13 cellular contexts compared by ENCODE assay signal in the genomic region with DNA sequence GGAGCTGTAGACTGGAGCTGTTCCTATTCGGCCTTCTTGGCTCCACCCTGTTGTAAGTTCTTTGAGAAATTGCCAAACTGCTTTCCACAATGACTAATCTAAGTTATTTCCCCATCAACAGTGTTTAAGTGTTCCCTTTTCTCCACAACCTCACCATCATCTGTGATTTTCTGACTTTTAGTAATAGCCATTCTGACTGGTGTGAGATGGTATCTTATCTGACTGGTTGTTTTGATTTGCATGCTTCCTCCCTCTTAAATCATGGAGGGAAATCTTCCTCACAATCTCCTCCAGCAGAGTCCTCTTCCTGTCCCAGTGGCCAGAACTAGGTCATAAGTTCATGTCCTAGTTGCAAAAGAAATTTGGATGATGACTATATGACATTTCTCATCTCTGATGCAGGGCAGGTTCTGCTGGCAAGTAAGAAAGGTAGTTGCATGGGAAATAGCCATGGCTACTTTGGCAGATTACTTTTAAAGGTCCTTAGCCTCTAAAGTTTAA.
A peak's percentile ranks its signal among the peaks of the same experiment; 100 is the strongest.
DNase-seq lines count a peak whose midpoint lies in the region; ATAC-seq, FAIRE-seq and TF ChIP-seq lines count a peak whose summit lies in the region.
"Had no signal": no experiment of that assay in that cellular context is flagged by ENCODE, and none has a peak within 500 bp of the region (broad histone marks: within the 10 kb centered on the region; RNA-seq: fewer than 3 reads in every experiment).

No MANE protein-coding gene starts in this region.

- CTCF ChIA-PET in endothelial cell of umbilical vein (lab: Charles Lee) = no interaction called here

- H4K20me1 ChIP-seq in GM23248 (ENCODE audit: insufficient read depth) (no peaks in the 10 kb centered on the region), endothelial cell of umbilical vein (replicated peaks; ENCODE audit: control insufficient read depth, extremely low read depth, insufficient read depth, low read length) (no peaks in the 10 kb centered on the region)

- POLR2A ChIA-PET in endothelial cell of umbilical vein (lab: Charles Lee) = no interaction called here

- no peak for TF ChIP-seq CTCF in endothelial cell of umbilical vein (IDR thresholded peaks at IDR 0.05; ENCODE audit: extremely low read depth in 1 of 2, insufficient read depth in 1 of 2, low read depth in 1 of 2, low read length in 2 of 2)

- in situ Hi-C loops in GM23248 (cut with MboI) = no loop called here

- WGBS in GM23248 (ENCODE audit: low coverage in 1 of 2, low lambda C conversion rate in 2 of 2, missing lambda C conversion rate in 2 of 2), 2 experiments = 0% methylated on average over 1 of the region's 1 CpG

- H3K9ac ChIP-seq in GM23248 = no peak overlapping the region
- no peak overlapping the region for H3K9ac ChIP-seq in endothelial cell of umbilical vein (replicated peaks; ENCODE audit: extremely low read depth, insufficient read depth, low read length)

- H3K27ac ChIP-seq in GM23248 (peak overlapping the region; percentile 56), endothelial cell of umbilical vein (ENCODE audit: insufficient read depth, low read depth, low read length) (peak overlapping the region; percentile 25)

- no peaks in the 10 kb centered on the region for H3K36me3 ChIP-seq in GM23248 (ENCODE audit: low read depth)
- H3K36me3 ChIP-seq in endothelial cell of umbilical vein (ENCODE audit: control insufficient read depth in 2 of 2, extremely low read depth in 1 of 2, insufficient read depth in 2 of 2, low read length in 2 of 2) = no peaks in the 10 kb centered on the region

- no peaks in the 10 kb centered on the region for H3K79me2 ChIP-seq in GM23248 (ENCODE audit: insufficient read depth)
- no peaks in the 10 kb centered on the region for H3K79me2 ChIP-seq in endothelial cell of umbilical vein (ENCODE audit: control insufficient read depth, insufficient read depth, low read length)

- no peaks in the 10 kb centered on the region for H3K9me3 ChIP-seq in GM23248 (ENCODE audit: low read depth)
- H3K9me3 ChIP-seq in endothelial cell of umbilical vein (replicated peaks; ENCODE audit: control insufficient read depth, insufficient read depth, low read length) = no peaks in the 10 kb centered on the region

- intact Hi-C loops in endothelial cell of umbilical vein (cut with micrococcal nuclease) = loop anchor here (2.0 kb wide), 1 partner anchor 133 kb away; no protein-coding TSS in a partner anchor

- peak; percentile 43 for FAIRE-seq in endothelial cell of umbilical vein (lab: Jason Lieb, UNC)

- H3K27me3 ChIP-seq in GM23248 (replicated peaks; ENCODE audit: insufficient read depth) (no peaks in the 10 kb centered on the region), endothelial cell of umbilical vein (ENCODE audit: control insufficient read depth in 2 of 2, insufficient read depth in 2 of 2, low read length in 2 of 2) (no peaks in the 10 kb centered on the region)

- no TSS peak for BruUV-seq in endothelial cell of umbilical vein (replicated peaks; lab: Mats Ljungman, UMichigan)

- H2AFZ ChIP-seq in GM23248 (no peak overlapping the region), endothelial cell of umbilical vein (ENCODE audit: low read depth, low read length) (peak overlapping the region; percentile 6)

- no peaks in the 10 kb centered on the region for H3K9me2 ChIP-seq in GM23248 (ENCODE audit: insufficient read depth)

- peak overlapping the region; percentile 42 for H3K4me2 ChIP-seq in GM23248 (ENCODE audit: unreplicated experiment)
- H3K4me2 ChIP-seq in endothelial cell of umbilical vein (ENCODE audit: insufficient read depth, low read length) = peak overlapping the region; percentile 4

- no peak for ATAC-seq in GM18909 (IDR thresholded peaks at IDR 0.05; ENCODE audit: poor library complexity, unreplicated experiment)

- DNase-seq in GM23248 (peak; percentile 88), OCI-M1 (lab: John Stamatoyannopoulos, UW) (peak; percentile 67), endothelial cell of umbilical vein (ENCODE audit: low read depth, low spot score) (peak; percentile 80), skeletal muscle cell (ENCODE audit: low read depth) (peak; percentile 70), medulla oblongata (ENCODE audit: extremely low spot score) (no peak), NCI-H526 (lab: John Stamatoyannopoulos, UW) (no peak)
- DNase-seq: anterior cingulate cortex; islet precursor cell; NCI-H510A treated with DMSO at 0.1 percent for 48 hours; occipital lobe; stimulated activated CD4-positive, alpha-beta T cell treated with anti-CD3 and anti-CD28 coated beads, Interleukin-4, amount 100 ng/mL, for 1 hour; T-helper 1 cell had no signal

- dilution Hi-C loops in endothelial cell of umbilical vein (cut with MboI; ENCODE audit: extremely low pct_ligation_motif_present, low sequenced_read_pairs) = no loop called here

- H3K9me1 ChIP-seq in endothelial cell of umbilical vein (replicated peaks; ENCODE audit: control insufficient read depth, extremely low read depth, insufficient read depth, low read length) = no peaks in the 10 kb centered on the region

- no peak for TF ChIP-seq POLR2A in endothelial cell of umbilical vein (IDR thresholded peaks at IDR 0.05; ENCODE audit: low read depth, low read length)

- H3K4me3 ChIP-seq in GM23248 = no peak overlapping the region
- H3K4me3 ChIP-seq in endothelial cell of umbilical vein (replicated peaks in 1 of 3; ENCODE audit: insufficient read depth in 1 of 3, low read depth in 1 of 3, low read length in 3 of 3) = no peak overlapping the region
- H3K4me3 ChIP-seq in skeletal muscle cell (ENCODE audit: low read depth, low read length) = no peak overlapping the region

- H3F3A ChIP-seq in GM23248 (ENCODE audit: insufficient read depth) = peaks cover 23% of the 10 kb centered on the region

- H3K4me1 ChIP-seq in GM23248 (ENCODE audit: insufficient read depth) (peaks cover 37% of the 10 kb centered on the region), endothelial cell of umbilical vein (ENCODE audit: control insufficient read depth, extremely low read depth, insufficient read depth, low read length) (peaks cover 34% of the 10 kb centered on the region)

TF ChIP-seq in endothelial cell of umbilical vein, 7 proteins besides CTCF, POLR2A, EP300 and RAD21:
- TF ChIP-seq POLR2AphosphoS5 (IDR thresholded peaks at IDR 0.05; ENCODE audit: insufficient read depth, low read depth, low read length) (peak; percentile 53), GATA2 (IDR thresholded peaks at IDR 0.05; ENCODE audit: insufficient read depth, insufficient read length, low read depth, low read length) (peak; percentile 98), JUN (IDR thresholded peaks at IDR 0.05; ENCODE audit: borderline replicate concordance, insufficient read depth, insufficient read length, low read depth) (no peak), FOS (IDR thresholded peaks at IDR 0.05; ENCODE audit: borderline replicate concordance, insufficient read depth, low read length) (peak; percentile 41), EZH2 (IDR thresholded peaks at IDR 0.05; ENCODE audit: borderline replicate concordance, low read depth, low read length, severe bottlenecking) (no peak), MYC (IDR thresholded peaks at IDR 0.05; ENCODE audit: low read depth, low read length) (no peak)
- TF ChIP-seq, protein P1, sequence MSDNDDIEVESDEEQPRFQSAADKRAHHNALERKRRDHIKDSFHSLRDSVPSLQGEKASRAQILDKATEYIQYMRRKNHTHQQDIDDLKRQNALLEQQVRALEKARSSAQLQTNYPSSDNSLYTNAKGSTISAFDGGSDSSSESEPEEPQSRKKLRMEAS (IDR thresholded peaks at IDR 0.05; ENCODE audit: insufficient read depth, insufficient read length) = no peak
TF ChIP-seq in endothelial cell of umbilical vein: peak in this region for 3.

Comparison
In these comparisons a context has a peak if more than half of its experiments do, and no peak if none do; other contexts are left out.
1. DNase-seq: peak in GM23248 (single experiment), OCI-M1 (single experiment), endothelial cell of umbilical vein (single experiment) and skeletal muscle cell (single experiment); none in medulla oblongata (single experiment) and NCI-H526 (0 of 2).